10 cellular contexts compared by ENCODE assay signal in the genomic region with DNA sequence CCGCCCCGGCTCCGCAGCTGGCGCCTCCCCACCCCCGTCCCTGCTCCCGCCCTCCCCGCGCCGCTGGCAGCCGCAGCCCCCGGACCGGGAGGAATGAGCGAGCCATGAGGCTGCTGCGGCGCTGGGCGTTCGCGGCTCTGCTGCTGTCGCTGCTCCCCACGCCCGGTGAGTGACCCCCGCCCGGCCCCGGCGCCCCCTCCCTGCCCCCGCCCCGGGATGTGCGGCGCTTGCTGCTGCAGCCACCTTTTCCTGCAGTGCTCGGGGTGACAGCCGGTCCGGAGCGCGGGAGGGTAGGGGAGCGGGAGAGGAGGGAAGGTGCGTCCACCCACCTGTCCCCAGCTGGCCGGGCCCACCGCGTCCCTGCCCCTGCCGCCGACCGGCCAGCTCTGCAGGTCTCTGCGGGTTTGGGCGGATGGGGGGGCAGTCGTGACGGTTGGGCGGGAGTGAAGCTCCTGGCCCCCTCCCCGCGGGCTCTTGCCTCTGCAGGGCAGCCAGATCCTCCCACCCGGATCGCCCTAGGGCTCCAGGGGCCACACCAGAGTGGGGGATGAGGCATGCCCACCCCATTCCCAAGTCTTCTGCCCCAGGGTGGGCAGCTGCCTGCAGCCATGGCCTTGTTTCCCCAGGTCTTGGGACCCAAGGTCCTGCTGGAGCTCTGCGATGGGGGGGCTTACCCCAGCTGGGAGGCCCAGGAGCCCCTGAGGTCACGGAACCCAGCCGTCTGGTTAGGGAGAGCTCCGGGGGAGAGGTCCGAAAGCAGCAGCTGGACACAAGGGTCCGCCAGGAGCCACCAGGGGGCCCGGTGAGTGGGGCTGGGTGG. TPM values are rescaled to one million over a fixed set of nuclear protein-coding genes. Genes with fewer than 3 reads are reported as not detected.
A peak's percentile ranks its signal among the peaks of the same experiment; 100 is the strongest.
DNase-seq lines count a peak whose midpoint lies in the region; ATAC-seq, FAIRE-seq and TF ChIP-seq lines count a peak whose summit lies in the region.
"Had no signal": no experiment of that assay in that cellular context is flagged by ENCODE, and none has a peak within 500 bp of the region (broad histone marks: within the 10 kb centered on the region; RNA-seq: fewer than 3 reads in every experiment).

No MANE protein-coding gene starts in this region.

- no peaks in the 10 kb centered on the region for H3K9me3 ChIP-seq in astrocyte (ENCODE audit: insufficient read depth, low read depth, low read length)
- H3K9me3 ChIP-seq: neutrophil had no signal

- H3K4me3 ChIP-seq in astrocyte (ENCODE audit: insufficient read depth, low read depth, low read length), result peak overlapping the region; percentile 10

- H2AFZ ChIP-seq in astrocyte (ENCODE audit: low read depth, low read length), result no peak overlapping the region

- no peak overlapping the region for H3K9ac ChIP-seq in astrocyte (ENCODE audit: low read length)

- H3K4me2 ChIP-seq in astrocyte (ENCODE audit: low read length), result peak overlapping the region; percentile 75

- H3K36me3 ChIP-seq in astrocyte (ENCODE audit: insufficient read depth, low read length), result no peaks in the 10 kb centered on the region
- H3K36me3 ChIP-seq: neutrophil had no signal

- H3K9me3 Mint-ChIP-seq in activated T-cell treated with anti-CD3 and anti-CD28 coated beads, Interleukin-2, amount 50 U/mL, for 24 hours, result no peaks in the 10 kb centered on the region
- H3K9me3 Mint-ChIP-seq in astrocyte (ENCODE audit: unreplicated experiment) (no peaks in the 10 kb centered on the region), type B pancreatic cell (no peaks in the 10 kb centered on the region)

- no peak for TF ChIP-seq CTCF in astrocyte (IDR thresholded peaks at IDR 0.05; ENCODE audit: insufficient read depth, low read depth, low read length)
- peak; percentile 55 for TF ChIP-seq CTCF in type B pancreatic cell (conservative IDR thresholded peaks at IDR 0.05)

- no peaks in the 10 kb centered on the region for H3K36me3 Mint-ChIP-seq in activated T-cell treated with anti-CD3 and anti-CD28 coated beads, Interleukin-2, amount 50 U/mL, for 24 hours (ENCODE audit: low read depth)
- H3K36me3 Mint-ChIP-seq in astrocyte (ENCODE audit: low read depth, unreplicated experiment), result no peaks in the 10 kb centered on the region
- H3K36me3 Mint-ChIP-seq in type B pancreatic cell, result no peaks in the 10 kb centered on the region

- no peak overlapping the region for H3K27ac Mint-ChIP-seq in activated T-cell treated with anti-CD3 and anti-CD28 coated beads, Interleukin-2, amount 50 U/mL, for 24 hours
- no peak overlapping the region for H3K27ac Mint-ChIP-seq in astrocyte (ENCODE audit: unreplicated experiment)
- H3K27ac Mint-ChIP-seq in type B pancreatic cell, result no peak overlapping the region

- H3K4me3 Mint-ChIP-seq in activated T-cell treated with anti-CD3 and anti-CD28 coated beads, Interleukin-2, amount 50 U/mL, for 24 hours, result no peak overlapping the region
- no peak overlapping the region for H3K4me3 Mint-ChIP-seq in astrocyte (ENCODE audit: unreplicated experiment)
- H3K4me3 Mint-ChIP-seq in type B pancreatic cell, result no peak overlapping the region

- H3K4me1 ChIP-seq in astrocyte (ENCODE audit: insufficient read depth, low read length), result no peaks in the 10 kb centered on the region

- H4K20me1 ChIP-seq in astrocyte (ENCODE audit: insufficient read depth, low read length), result no peaks in the 10 kb centered on the region

- no peaks in the 10 kb centered on the region for H3K79me2 ChIP-seq in astrocyte (ENCODE audit: insufficient read depth, low read length)

- no peak overlapping the region for H3K27ac ChIP-seq in astrocyte (ENCODE audit: low read depth, low read length)
- H3K27ac ChIP-seq: neutrophil had no signal

- DNase-seq in activated T-cell treated with anti-CD3 and anti-CD28 coated beads, Interleukin-2, amount 50 U/mL, for 24 hours, result peak; percentile 40
- DNase-seq in activated T-cell treated with anti-CD3 and anti-CD28 coated beads, Interleukin-2, amount 50 U/mL, for 1 hour, result no peak
- DNase-seq in astrocyte (ENCODE audit: low read depth) (no peak), iPS-NIHi11 (ENCODE audit: low spot score) (peak; percentile 77), type B pancreatic cell (ENCODE audit: extremely low spot score, unreplicated experiment) (no peak)
- DNase-seq in activated CD4-positive, CD25-positive, alpha-beta regulatory T cell treated with anti-CD3 and anti-CD28 coated beads, Interleukin-2, amount 50 U/mL, for 72 hours, result no peak
- DNase-seq: EL had no signal

- ATAC-seq in HG02970 (IDR thresholded peaks at IDR 0.05; ENCODE audit: low FRiP score, unreplicated experiment) (no peak), GM21529 (IDR thresholded peaks at IDR 0.05; ENCODE audit: unreplicated experiment) (no peak)

- H3K27me3 ChIP-seq in astrocyte (ENCODE audit: insufficient read depth, low read length), result peaks cover 11% of the 10 kb centered on the region

- FAIRE-seq in astrocyte (lab: Jason Lieb, UNC), result no peak

- H3K4me1 Mint-ChIP-seq in activated T-cell treated with anti-CD3 and anti-CD28 coated beads, Interleukin-2, amount 50 U/mL, for 24 hours (ENCODE audit: low read depth), result peaks cover 1% of the 10 kb centered on the region
- H3K4me1 Mint-ChIP-seq in astrocyte (ENCODE audit: low read depth, unreplicated experiment), result no peaks in the 10 kb centered on the region
- no peaks in the 10 kb centered on the region for H3K4me1 Mint-ChIP-seq in type B pancreatic cell (ENCODE audit: unreplicated experiment)

- peaks cover 43% of the 10 kb centered on the region for H3K27me3 Mint-ChIP-seq in activated T-cell treated with anti-CD3 and anti-CD28 coated beads, Interleukin-2, amount 50 U/mL, for 24 hours
- H3K27me3 Mint-ChIP-seq in astrocyte (ENCODE audit: low read depth, unreplicated experiment) (peaks cover 49% of the 10 kb centered on the region), type B pancreatic cell (peaks cover 24% of the 10 kb centered on the region)

RNA-seq across cellular contexts. Expression of gene ADAM11, which starts 0.5 kb away (rescaled TPM):
- total RNA-seq in astrocyte, result 0.43 and 0.65 TPM in 2 replicates
- 4.6 and 4.7 TPM in 2 replicates for total RNA-seq in type B pancreatic cell (ENCODE audit: low replicate concordance)

RNA-seq across cellular contexts. Expression of gene DBF4B, which starts 50.8 kb away (rescaled TPM):
- 7.5 and 9.5 TPM in 2 replicates for total RNA-seq in astrocyte
- 7.3 and 27.7 TPM in 2 replicates for total RNA-seq in type B pancreatic cell (ENCODE audit: low replicate concordance)

Comparison
In these comparisons a context has a peak if more than half of its experiments do, and no peak if none do; other contexts are left out.
1. DNase-seq: peak in activated T-cell treated with anti-CD3 and anti-CD28 coated beads, Interleukin-2, amount 50 U/mL, for 24 hours (single experiment) and iPS-NIHi11 (single experiment); none in activated T-cell treated with anti-CD3 and anti-CD28 coated beads, Interleukin-2, amount 50 U/mL, for 1 hour (single experiment), astrocyte (single experiment), type B pancreatic cell (single experiment) and activated CD4-positive, CD25-positive, alpha-beta regulatory T cell treated with anti-CD3 and anti-CD28 coated beads, Interleukin-2, amount 50 U/mL, for 72 hours (single experiment).